Comparison of ENCODE assay signal across 23 cellular contexts in genomic region chr4:138671106-138671505, GRCh38.
DNase-seq lines count a peak whose midpoint lies in the region; ATAC-seq and TF ChIP-seq lines count a peak whose summit lies in the region.
"Had no signal": no experiment of that assay in that cellular context is flagged by ENCODE, and none has a peak within 500 bp of the region (broad histone marks: within the 10 kb centered on the region; RNA-seq: fewer than 3 reads in every experiment).

No MANE protein-coding gene starts in this region.

- H4K20me1 ChIP-seq in H9 (ENCODE audit: control insufficient read depth, insufficient read depth, insufficient read length), result no peaks in the 10 kb centered on the region

- no peak overlapping the region for H3K27ac Mint-ChIP-seq in H9
- peak overlapping the region; percentile 10 for H3K27ac Mint-ChIP-seq in chondrocyte (ENCODE audit: unreplicated experiment)
- H3K27ac Mint-ChIP-seq: B cell, HFFc6 had no signal

- H3K23ac ChIP-seq in H9 (ENCODE audit: insufficient read length, low read depth, low read length), result no peak overlapping the region

- H3K23me2 ChIP-seq in H9 (ENCODE audit: insufficient read length, low read depth, low read length, poor library complexity, severe bottlenecking), result no peaks in the 10 kb centered on the region

- DNase-seq in H9 (no peak), SJSA1 (ENCODE audit: low read depth in 1 of 2, low spot score in 2 of 2) (peak; percentile 87 to 93), chondrocyte (ENCODE audit: low spot score) (no peak), renal cortical epithelial cell (ENCODE audit: low read depth) (peak; percentile 35), SK-N-DZ (ENCODE audit: low spot score) (no peak)
- DNase-seq in activated naive CD4-positive, alpha-beta T cell treated with anti-CD3 and anti-CD28 coated beads, Interleukin-2, amount 50 U/mL, for 16 hours, result no peak
- DNase-seq: CD4-positive, CD25-positive, alpha-beta regulatory T cell; EL; GF-D8; HFFc6; NCI-H1105; NCI-H2029 treated with DMSO at 0.1 percent for 48 hours; NCI-H2171 treated with DMSO at 0.1 percent for 48 hours; NCI-H524 treated with DMSO at 0.1 percent for 48 hours; NCI-H82; SW 1271 had no signal

- H3K56ac ChIP-seq in H9 (ENCODE audit: insufficient read length, low read depth, low read length), result no peak overlapping the region

- H3K79me2 ChIP-seq in H9 (ENCODE audit: insufficient read depth, low read length), result no peaks in the 10 kb centered on the region

- H3K4me1 Mint-ChIP-seq in H9, result peaks cover 12 to 25% of the 10 kb centered on the region in 2 experiments
- peaks cover 51% of the 10 kb centered on the region for H3K4me1 Mint-ChIP-seq in chondrocyte (ENCODE audit: low read depth)
- H3K4me1 Mint-ChIP-seq: B cell; CD4-positive, CD25-positive, alpha-beta regulatory T cell had no signal

- H3K4me3 Mint-ChIP-seq in H9 (no peak overlapping the region), chondrocyte (ENCODE audit: unreplicated experiment) (no peak overlapping the region)
- H3K4me3 Mint-ChIP-seq: B cell; CD4-positive, CD25-positive, alpha-beta regulatory T cell; HFFc6 had no signal

- no peaks in the 10 kb centered on the region for H3K79me1 ChIP-seq in H9 (ENCODE audit: insufficient read depth, low read depth, low read length, poor library complexity, severe bottlenecking)

- peak overlapping the region; percentile 64 for H4K5ac ChIP-seq in H9 (ENCODE audit: insufficient read length, low read depth, low read length)

- H4K8ac ChIP-seq in H9 (replicated peaks; ENCODE audit: insufficient read length, low read depth, low read length), result no peak overlapping the region

- H4K91ac ChIP-seq in H9 (ENCODE audit: insufficient read length, low read depth, low read length), result no peak overlapping the region

- H3K4me1 ChIP-seq in H9 (ENCODE audit: insufficient read depth, low read length) (no peaks in the 10 kb centered on the region), SJSA1 (replicated peaks) (peaks cover 65% of the 10 kb centered on the region)
- H3K4me1 ChIP-seq: A549 had no signal

- no peak overlapping the region for H3K27ac ChIP-seq in H9 (ENCODE audit: insufficient read length, low read depth, low read length)
- H3K27ac ChIP-seq in SJSA1, result peak overlapping the region; percentile 85
- H3K27ac ChIP-seq: A549, HL-60, KMS-11, SK-N-MC had no signal

- no peak overlapping the region for H3K4me3 ChIP-seq in SJSA1
- H3K4me3 ChIP-seq: A549, SK-N-MC had no signal

- H3K27me3 Mint-ChIP-seq in H9 (ENCODE audit: low read depth), result no peaks in the 10 kb centered on the region; the same call in none of the 2 replicates
- no peaks in the 10 kb centered on the region for H3K27me3 Mint-ChIP-seq in chondrocyte (ENCODE audit: low read depth)
- H3K27me3 Mint-ChIP-seq: CD4-positive, CD25-positive, alpha-beta regulatory T cell had no signal

- no peaks in the 10 kb centered on the region for H3K9me3 ChIP-seq in H9 (ENCODE audit: control insufficient read depth, low read depth, low read length)
- H3K9me3 ChIP-seq in SJSA1 (replicated peaks), result no peaks in the 10 kb centered on the region
- H3K9me3 ChIP-seq: A549 had no signal

- H3T11ph ChIP-seq in H9 (ENCODE audit: low read length), result no peak overlapping the region

- H2BK12ac ChIP-seq in H9 (ENCODE audit: insufficient read length, low read depth, low read length), result no peak overlapping the region

- H3K36me3 Mint-ChIP-seq in H9 (ENCODE audit: insufficient read depth in 1 of 3, low read depth in 3 of 3) (peaks cover 0 to 4% (median 0%) of the 10 kb centered on the region in 3 experiments; a peak in 3 of 7 replicates), chondrocyte (ENCODE audit: low read depth) (no peaks in the 10 kb centered on the region)
- H3K36me3 Mint-ChIP-seq: CD4-positive, CD25-positive, alpha-beta regulatory T cell had no signal

- no peak overlapping the region for H3K9ac ChIP-seq in H9 (ENCODE audit: extremely low read depth, insufficient read length, low read length)
- H3K9ac ChIP-seq: KMS-11 had no signal

- no peak overlapping the region for H2BK5ac ChIP-seq in H9 (ENCODE audit: insufficient read length, low read length)

- no peaks in the 10 kb centered on the region for H3K27me3 ChIP-seq in H9 (ENCODE audit: insufficient read depth, low read length)
- H3K27me3 ChIP-seq in SJSA1 (replicated peaks), result no peaks in the 10 kb centered on the region

- no peak overlapping the region for H3K14ac ChIP-seq in H9 (ENCODE audit: insufficient read depth, low read length)

- no peak overlapping the region for H2AK5ac ChIP-seq in H9 (ENCODE audit: insufficient read length, low read length)

- H2BK15ac ChIP-seq in H9 (ENCODE audit: low read depth, low read length), result no peak overlapping the region

- H2AFZ ChIP-seq in H9 (ENCODE audit: low read length), result no peak overlapping the region

- H3K4ac ChIP-seq in H9 (ENCODE audit: low read depth, low read length), result no peak overlapping the region

- no peaks in the 10 kb centered on the region for H3K9me3 Mint-ChIP-seq in H9
- no peaks in the 10 kb centered on the region for H3K9me3 Mint-ChIP-seq in chondrocyte (ENCODE audit: low read depth)
- H3K9me3 Mint-ChIP-seq: HFFc6 had no signal

- H3K4me2 ChIP-seq in H9 (ENCODE audit: insufficient read depth, insufficient read length, low read length), result no peak overlapping the region
- H3K4me2 ChIP-seq: A549, KMS-11 had no signal

- H2BK20ac ChIP-seq in H9 (ENCODE audit: low read depth, low read length, poor library complexity, severe bottlenecking), result no peak overlapping the region

- no peaks in the 10 kb centered on the region for H3K36me3 ChIP-seq in SJSA1

- no peak overlapping the region for H2BK120ac ChIP-seq in H9 (ENCODE audit: low read depth, low read length, poor library complexity, severe bottlenecking)

- TF ChIP-seq CTCF in H9 (conservative IDR thresholded peaks at IDR 0.05) (no peak), chondrocyte (IDR thresholded peaks at IDR 0.05) (no peak)

- no peak overlapping the region for H3K18ac ChIP-seq in H9 (ENCODE audit: insufficient read length, low read depth, low read length)

- no peak for ATAC-seq in GM19035 (IDR thresholded peaks at IDR 0.05; ENCODE audit: unreplicated experiment)
- ATAC-seq: A549, Right ventricle myocardium inferior had no signal

Comparison
In these comparisons a context has a peak if more than half of its experiments do, and no peak if none do; other contexts are left out.
1. DNase-seq: peak in SJSA1 (2 of 2) and renal cortical epithelial cell (single experiment); none in H9 (single experiment), chondrocyte (single experiment), activated naive CD4-positive, alpha-beta T cell treated with anti-CD3 and anti-CD28 coated beads, Interleukin-2, amount 50 U/mL, for 16 hours (single experiment) and SK-N-DZ (single experiment).